30 cellular contexts compared by ENCODE assay signal in genomic region chr9:31854187-31854586, GRCh38.
"Had no signal": no experiment of that assay in that cellular context is flagged by ENCODE, and none has a peak within 500 bp of the region (broad histone marks: within the 10 kb centered on the region; RNA-seq: fewer than 3 reads in every experiment).

No MANE protein-coding gene starts in this region.

- H3K27me3 ChIP-seq: ascending aorta had no signal

- H3K4me1 ChIP-seq: ascending aorta had no signal

- H3K27ac ChIP-seq: ascending aorta, PC-9, RWPE1, WERI-Rb-1 had no signal

- ATAC-seq: activated CD8-positive, alpha-beta T cell treated with anti-CD3 and anti-CD28 coated beads, Interleukin-2, amount 10 ng/mL, durations not matched to agents 7 days and 5 days; K562 had no signal

- H3K9me3 Mint-ChIP-seq: activated CD4-positive, alpha-beta T cell treated with anti-CD3 and anti-CD28 coated beads, Interleukin-2, amount 10 ng/mL, durations not matched to agents 24 days and 14 days; activated T-helper 2 cell treated with anti-CD3 and anti-CD28 coated beads, Interferon-gamma antibody, Interleukin-2, Interleukin-4, amounts not matched to agents 10 μg/mL and 5 μg/mL and 100 μg/mL, durations not matched to agents 14 hours and 24 hours and 36 hours had no signal

- DNase-seq: activated CD4-positive, alpha-beta T cell treated with anti-CD3 and anti-CD28 coated beads for 1 hour; activated CD4-positive, alpha-beta T cell treated with anti-CD3 and anti-CD28 coated beads, Interleukin-2, amount 10 ng/mL, durations not matched to agents 24 days and 14 days; activated CD4-positive, alpha-beta T cell treated with anti-CD3 and anti-CD28 coated beads, Interleukin-2, amount 50 U/mL, for 48 hours; activated CD4-positive, CD25-positive, alpha-beta regulatory T cell; activated CD8-positive, alpha-beta T cell treated with anti-CD3 and anti-CD28 coated beads, Interleukin-2, amount 10 ng/mL, durations not matched to agents 7 days and 5 days; activated gamma-delta T cell; activated naive CD4-positive, alpha-beta T cell treated with Interleukin-2 at 50 U/mL for 16 hours; activated naive CD8-positive, alpha-beta T cell treated with anti-CD3 and anti-CD28 coated beads, Interleukin-2, amount 10 ng/mL, durations not matched to agents 7 days and 5 days; activated T-cell treated with anti-CD3 and anti-CD28 coated beads, Interleukin-2, amount 50 U/mL, for 24 hours; amygdala; NCI-H1092 treated with DMSO at 0.1 percent for 48 hours; NCI-H1417; NCI-H146; NCI-H187; NCI-H2029 treated with DMSO at 0.1 percent for 48 hours; NCI-H2107; NCI-H2171; NCI-H510A; NCI-H526; NCI-H748 treated with DMSO at 0.1 percent for 48 hours; PC-9; Right ventricle myocardium superior; SW 1271; T1000; WERI-Rb-1 had no signal

- H3K27ac Mint-ChIP-seq: activated CD4-positive, alpha-beta T cell treated with anti-CD3 and anti-CD28 coated beads, Interleukin-2, amount 10 ng/mL, durations not matched to agents 24 days and 14 days; activated CD8-positive, alpha-beta T cell treated with anti-CD3 and anti-CD28 coated beads, Interleukin-2, amount 10 ng/mL, durations not matched to agents 7 days and 5 days; activated naive CD4-positive, alpha-beta T cell treated with anti-CD3 and anti-CD28 coated beads, Interleukin-2, amount 50 U/mL, for 24 hours; activated naive CD8-positive, alpha-beta T cell treated with anti-CD3 and anti-CD28 coated beads, Interleukin-2, amount 10 ng/mL, durations not matched to agents 7 days and 5 days; activated T-cell treated with anti-CD3 and anti-CD28 coated beads, Interleukin-2, amount 50 U/mL, for 24 hours; activated T-helper 2 cell treated with anti-CD3 and anti-CD28 coated beads, Interferon-gamma antibody, Interleukin-2, Interleukin-4, amounts not matched to agents 10 μg/mL and 5 μg/mL and 100 μg/mL, durations not matched to agents 14 hours and 24 hours and 36 hours had no signal

- H3K4me1 Mint-ChIP-seq: activated CD4-positive, alpha-beta T cell treated with anti-CD3 and anti-CD28 coated beads, Interleukin-2, amount 10 ng/mL, durations not matched to agents 24 days and 14 days; activated naive CD4-positive, alpha-beta T cell treated with anti-CD3 and anti-CD28 coated beads, Interleukin-2, amount 50 U/mL, for 24 hours had no signal

- H3K4me3 Mint-ChIP-seq: activated CD4-positive, alpha-beta T cell treated with anti-CD3 and anti-CD28 coated beads, Interleukin-2, amount 10 ng/mL, durations not matched to agents 24 days and 14 days; activated CD8-positive, alpha-beta T cell treated with anti-CD3 and anti-CD28 coated beads, Interleukin-2, amount 10 ng/mL, durations not matched to agents 7 days and 5 days; activated naive CD4-positive, alpha-beta T cell treated with anti-CD3 and anti-CD28 coated beads, Interleukin-2, amount 50 U/mL, for 24 hours; activated naive CD8-positive, alpha-beta T cell treated with anti-CD3 and anti-CD28 coated beads, Interleukin-2, amount 10 ng/mL, durations not matched to agents 7 days and 5 days; activated T-cell treated with anti-CD3 and anti-CD28 coated beads, Interleukin-2, amount 50 U/mL, for 24 hours had no signal

- H3K36me3 Mint-ChIP-seq: activated naive CD4-positive, alpha-beta T cell treated with anti-CD3 and anti-CD28 coated beads, Interleukin-2, amount 50 U/mL, for 24 hours; activated naive CD8-positive, alpha-beta T cell treated with anti-CD3 and anti-CD28 coated beads, Interleukin-2, amount 10 ng/mL, durations not matched to agents 7 days and 5 days had no signal

- H3K4me3 ChIP-seq: ascending aorta, K562, PC-9 had no signal

- H3K36me3 ChIP-seq: ascending aorta, WERI-Rb-1 had no signal

- H3K27me3 Mint-ChIP-seq: activated CD4-positive, alpha-beta T cell treated with anti-CD3 and anti-CD28 coated beads, Interleukin-2, amount 10 ng/mL, durations not matched to agents 24 days and 14 days; activated naive CD4-positive, alpha-beta T cell treated with anti-CD3 and anti-CD28 coated beads, Interleukin-2, amount 50 U/mL, for 24 hours; activated naive CD8-positive, alpha-beta T cell treated with anti-CD3 and anti-CD28 coated beads, Interleukin-2, amount 10 ng/mL, durations not matched to agents 7 days and 5 days; activated T-cell treated with anti-CD3 and anti-CD28 coated beads, Interleukin-2, amount 50 U/mL, for 24 hours had no signal

- H3K9me3 ChIP-seq: ascending aorta had no signal
